ENCODE assay signal across 8 cellular contexts in the genomic region with DNA sequence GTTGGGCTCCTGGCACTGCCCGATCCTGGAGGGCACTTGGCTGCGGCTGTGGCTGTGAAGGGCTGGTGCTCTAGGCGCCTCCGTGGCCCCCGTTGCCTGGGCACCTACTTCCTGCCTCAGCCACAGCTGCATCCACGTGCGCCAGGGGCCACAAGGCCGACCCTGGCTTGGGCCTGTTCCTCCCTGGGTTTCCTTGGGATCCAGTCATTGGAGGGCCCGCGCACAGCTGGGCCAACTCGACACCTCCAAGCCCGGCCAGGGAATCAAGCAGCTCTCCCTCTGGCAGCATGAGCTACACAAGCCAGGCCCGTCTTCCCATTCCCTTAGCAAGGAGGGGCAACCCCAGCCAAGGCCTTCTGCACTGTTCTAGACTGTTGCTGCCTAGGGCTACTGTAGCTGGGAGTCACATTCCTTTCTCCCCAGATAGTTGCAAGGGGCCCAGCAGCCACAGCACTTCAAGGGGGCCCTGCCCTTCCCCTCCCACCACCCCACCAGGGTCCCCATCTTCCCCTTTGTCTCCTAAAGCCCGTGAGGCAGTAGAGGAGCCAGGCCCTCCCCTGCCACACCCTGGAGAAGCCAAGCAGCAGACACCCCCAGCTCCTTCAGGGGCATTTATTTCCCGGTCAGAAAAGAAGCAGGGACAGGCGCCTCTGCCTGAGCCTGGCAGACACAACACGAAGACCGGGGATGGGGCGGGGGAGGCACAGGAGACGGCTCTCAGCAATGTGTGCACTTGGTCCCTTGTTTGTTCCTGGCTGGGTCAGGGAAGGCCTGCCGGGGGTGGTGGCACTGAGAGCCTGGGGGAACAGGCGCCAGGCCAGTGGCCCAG. TPM values are rescaled to one million over a fixed set of nuclear protein-coding genes. Genes with fewer than 3 reads are reported as not detected.
DNase-seq lines count a peak whose midpoint lies in the region; ATAC-seq and TF ChIP-seq lines count a peak whose summit lies in the region.

No MANE protein-coding gene starts in this region.

- H3K36me3 Mint-ChIP-seq in CD4-positive, alpha-beta memory T cell = peaks cover 8 to 35% of the 10 kb centered on the region in 2 donors

- H3K27ac Mint-ChIP-seq in CD4-positive, alpha-beta memory T cell = peak overlapping the region; percentile 37 to 99 (median 68)

- no peaks in the 10 kb centered on the region for H3K27me3 Mint-ChIP-seq in CD4-positive, alpha-beta memory T cell

- ATAC-seq in sciatic nerve = peak; percentile 0
- no peak for ATAC-seq in HG02610 (IDR thresholded peaks at IDR 0.05; ENCODE audit: unreplicated experiment)
- no peak for ATAC-seq in HG02840 (IDR thresholded peaks at IDR 0.05; ENCODE audit: low FRiP score, unreplicated experiment)
- ATAC-seq in GM18502 (IDR thresholded peaks at IDR 0.05; ENCODE audit: poor library complexity, unreplicated experiment) = no peak

- H3K9me3 Mint-ChIP-seq in CD4-positive, alpha-beta memory T cell = peaks cover 0 to 13% (median 0%) of the 10 kb centered on the region in 8 donors

- POLR2A ChIA-PET in CD4-positive, alpha-beta memory T cell (lab: Charles Lee; ENCODE audit: partially characterized antibody) = interaction anchor here (0.8 to 2.1 kb wide), 10 partner anchors 14 to 165 kb away, joined by 3 to 7 read pairs (median 4); partner anchors contain the start of genes MCRIP1, MRPL12 and NPB

- no peak overlapping the region for H3K4me3 ChIP-seq in CD4-positive, alpha-beta memory T cell (ENCODE audit: low read length in 2 of 2)
- H3K4me3 ChIP-seq in WERI-Rb-1 (ENCODE audit: low read depth, low read length) = no peak overlapping the region

- H3K36me3 ChIP-seq in CD4-positive, alpha-beta memory T cell (ENCODE audit: insufficient read depth, low read length) = peaks cover 26% of the 10 kb centered on the region
- H3K36me3 ChIP-seq in WERI-Rb-1 = peaks cover 58% of the 10 kb centered on the region

- TF ChIP-seq CTCF in WERI-Rb-1 (IDR thresholded peaks at IDR 0.05; ENCODE audit: low read depth, low read length) = no peak

- intact Hi-C loops in CD4-positive, alpha-beta memory T cell (cut with micrococcal nuclease) = loop anchor here (10.0 kb wide), 1 partner anchor 427 kb away; no protein-coding TSS in a partner anchor
- intact Hi-C loops in sciatic nerve (cut with DNase I) = no loop called here

- H3K4me3 Mint-ChIP-seq in CD4-positive, alpha-beta memory T cell = peak overlapping the region in 2 of 8 donors; percentile 54 to 59

- peaks cover 48% of the 10 kb centered on the region for H3K4me1 ChIP-seq in CD4-positive, alpha-beta memory T cell (ENCODE audit: insufficient read depth, low read length)

- H3K27me3 ChIP-seq in CD4-positive, alpha-beta memory T cell (ENCODE audit: insufficient read depth, low read length) = no peaks in the 10 kb centered on the region
- no peaks in the 10 kb centered on the region for H3K27me3 ChIP-seq in WERI-Rb-1 (ENCODE audit: insufficient read depth, low read depth, severe bottlenecking)

- peak in 2 of 5 donors; percentile 22 to 23 for DNase-seq in CD4-positive, alpha-beta memory T cell
- DNase-seq in HCEC 1CT = peak; percentile 66
- DNase-seq in WERI-Rb-1 = peak; percentile 54
- peak; percentile 73 for DNase-seq in fibroblast of gingiva (ENCODE audit: low read depth)
- DNase-seq in sciatic nerve (ENCODE audit: low spot score) = no peak

- CTCF ChIA-PET in CD4-positive, alpha-beta memory T cell (lab: Charles Lee; ENCODE audit: partially characterized antibody) = interaction anchor here (1.0 kb wide), 1 partner anchor 45 kb away, joined by 3 read pairs; no protein-coding TSS in a partner anchor

- H3K9me3 ChIP-seq in CD4-positive, alpha-beta memory T cell (ENCODE audit: control insufficient read depth in 1 of 2, low read length in 2 of 2) = no peaks in the 10 kb centered on the region
- H3K9me3 ChIP-seq in WERI-Rb-1 (ENCODE audit: severe bottlenecking) = no peaks in the 10 kb centered on the region

- H3K4me1 Mint-ChIP-seq in CD4-positive, alpha-beta memory T cell = peaks cover 16 to 52% (median 37%) of the 10 kb centered on the region in 4 donors

- H3K27ac ChIP-seq in CD4-positive, alpha-beta memory T cell (ENCODE audit: low read depth, low read length) = no peak overlapping the region
- peak overlapping the region; percentile 42 for H3K27ac ChIP-seq in WERI-Rb-1

RNA-seq across cellular contexts. Expression of gene ARHGDIA, which starts 3.8 kb away (rescaled TPM):
- 100 to 1,000 TPM; 380 to 382 TPM for total RNA-seq in CD4-positive, alpha-beta memory T cell
- polyA plus RNA-seq in CD4-positive, alpha-beta memory T cell = 100 to 1,000 TPM in 1 of 2 donors, 10 to 100 TPM in 1; 84.8 to 205 TPM
- total RNA-seq in sciatic nerve = 387 TPM

RNA-seq across cellular contexts. Expression of gene P4HB, which starts 7.0 kb away (rescaled TPM):
- total RNA-seq in CD4-positive, alpha-beta memory T cell = 100 to 1,000 TPM; 392 to 409 TPM
- polyA plus RNA-seq in CD4-positive, alpha-beta memory T cell = 100 to 1,000 TPM; 272 to 339 TPM
- 248 TPM for total RNA-seq in sciatic nerve

RNA-seq across cellular contexts. Expression of gene ALYREF, which starts 24.0 kb away (rescaled TPM):
- total RNA-seq in CD4-positive, alpha-beta memory T cell = 10 to 100 TPM; 47.2 to 47.7 TPM
- polyA plus RNA-seq in CD4-positive, alpha-beta memory T cell = 10 to 100 TPM; 23.3 to 50.8 TPM
- 45.9 TPM for total RNA-seq in sciatic nerve

RNA-seq across cellular contexts. Expression of gene ANAPC11, which starts 24.2 kb away (rescaled TPM):
- total RNA-seq in CD4-positive, alpha-beta memory T cell = 10 to 100 TPM; 53.8 to 57.0 TPM
- polyA plus RNA-seq in CD4-positive, alpha-beta memory T cell = 100 to 1,000 TPM; 262 to 267 TPM
- total RNA-seq in sciatic nerve = 58.2 TPM

RNA-seq across cellular contexts. Expression of gene PPP1R27, which starts 32.5 kb away (rescaled TPM):
- not detected for total RNA-seq in CD4-positive, alpha-beta memory T cell
- under 1 TPM in 1 of 2 donors, not detected in 1; 0.18 TPM for polyA plus RNA-seq in CD4-positive, alpha-beta memory T cell
- not detected for total RNA-seq in sciatic nerve
